11 cellular contexts compared by ENCODE assay signal in genomic region chr13:36072536-36072935, GRCh38. TPM values are rescaled to one million over a fixed set of nuclear protein-coding genes. Genes with fewer than 3 reads are reported as not detected.
"Had no signal": no experiment of that assay in that cellular context is flagged by ENCODE, and none has a peak within 500 bp of the region (broad histone marks: within the 10 kb centered on the region; RNA-seq: fewer than 3 reads in every experiment).

No MANE protein-coding gene starts in this region.

- H3K27ac Mint-ChIP-seq: HFFc6, IgD-negative memory B cell had no signal

- H3K36me3 ChIP-seq: HAP-1 had no signal

- H3K36me3 Mint-ChIP-seq: IgD-negative memory B cell had no signal

- H3K27me3 Mint-ChIP-seq: IgD-negative memory B cell had no signal

- H3K4me2 ChIP-seq: KMS-11 had no signal

- H3K4me1 ChIP-seq: HAP-1 had no signal

- H3K4me1 Mint-ChIP-seq: IgD-negative memory B cell had no signal

- ATAC-seq: HCT116, HepG2 had no signal

- H3K27ac ChIP-seq: GM23248, HL-60, KMS-11 had no signal

- H3K9me3 ChIP-seq: HAP-1 had no signal

- H3K4me3 Mint-ChIP-seq: HFFc6, IgD-negative memory B cell had no signal

- DNase-seq: GM23248, GOT3, H7, HFFc6, KBM-7 had no signal

- H3K9ac ChIP-seq: GM23248, KMS-11 had no signal

- H2AFZ ChIP-seq: GM23248 had no signal

- H3K4me3 ChIP-seq: GM23248, HAP-1 had no signal

RNA-seq across cellular contexts. Expression of gene DCLK1, which starts 58.6 kb away (rescaled TPM):
- total RNA-seq: HepG2, HFFc6 had no signal
- polyA plus RNA-seq: HepG2, IgD-negative memory B cell had no signal
